Comparison of ENCODE assay signal across 21 cellular contexts in the genomic region with DNA sequence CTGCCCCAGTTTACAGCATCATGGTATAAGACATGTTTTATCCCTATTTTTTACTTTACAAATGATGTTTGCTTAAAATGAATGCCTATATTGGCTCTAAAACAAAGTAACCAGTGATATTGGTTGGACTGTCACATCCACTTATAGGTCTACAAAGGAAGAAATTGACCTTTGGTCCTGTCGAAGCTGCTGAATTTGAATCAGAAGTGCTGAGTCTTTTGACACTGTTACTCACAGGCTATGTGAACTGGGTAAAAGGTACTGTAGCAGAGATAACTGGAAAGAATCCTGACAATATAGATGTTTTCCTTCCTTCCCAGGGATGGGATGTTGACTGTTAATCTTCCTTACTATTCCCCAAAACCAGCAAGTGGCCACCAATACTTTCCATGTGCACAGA.
DNase-seq lines count a peak whose midpoint lies in the region; ATAC-seq, FAIRE-seq and TF ChIP-seq lines count a peak whose summit lies in the region.
"Had no signal": no experiment of that assay in that cellular context is flagged by ENCODE, and none has a peak within 500 bp of the region (broad histone marks: within the 10 kb centered on the region; RNA-seq: fewer than 3 reads in every experiment).

No MANE protein-coding gene starts in this region.

- H3K27ac Mint-ChIP-seq in immature natural killer cell: no peak overlapping the region
- H3K27ac Mint-ChIP-seq: B cell, CD14-positive monocyte had no signal

- peaks cover 0 to 5% (median 1%) of the 10 kb centered on the region in 3 donors for H3K27me3 Mint-ChIP-seq in immature natural killer cell (ENCODE audit: low read depth in 3 of 3)

- H3K9me3 Mint-ChIP-seq in immature natural killer cell: peaks cover 0 to 2% (median 0%) of the 10 kb centered on the region in 6 donors

- peak; percentile 34 for DNase-seq in DMS53 treated with DMSO at 0.1 percent for 48 hours (lab: John Stamatoyannopoulos, UW; ENCODE audit: unreplicated experiment)
- DNase-seq in PC-3: no peak
- DNase-seq in small intestine: peak; percentile 74
- no peak for DNase-seq in EL
- DNase-seq in immature natural killer cell: no peak
- DNase-seq: H7, MV-4-11, NCI-H187, NCI-H2227 treated with DMSO at 0.1 percent for 48 hours, NCI-H510A, NCI-H748 treated with DMSO at 0.1 percent for 48 hours, SIG-M5, SK-N-SH had no signal

- peaks cover 9% of the 10 kb centered on the region; the same call in 1 of the 2 replicates for H3K9me2 ChIP-seq in PC-3 (replicated peaks; ENCODE audit: low read length)
- H3K9me2 ChIP-seq: SK-N-SH had no signal

- POLR2A ChIA-PET in PC-3 (lab: Charles Lee; ENCODE audit: unreplicated experiment): interaction anchor here (0.6 kb wide), 1 partner anchor 41 kb away, joined by 3 read pairs; no protein-coding TSS in a partner anchor

- TF ChIP-seq CTCF in PC-3 (conservative IDR thresholded peaks at IDR 0.05; ENCODE audit: low read depth, low read length) (no peak), liver (IDR thresholded peaks at IDR 0.05; ENCODE audit: low read depth, low read length, missing input control) (no peak)

- no peak overlapping the region for H3K4me3 ChIP-seq in PC-3 (ENCODE audit: low read length)
- no peak overlapping the region for H3K4me3 ChIP-seq in liver (ENCODE audit: low read depth in 1 of 3, low read length in 3 of 3)
- H3K4me3 ChIP-seq in small intestine (ENCODE audit: low read depth in 1 of 2, low read length in 2 of 2): no peak overlapping the region

- no peak overlapping the region for H3K4me2 ChIP-seq in PC-3 (ENCODE audit: low read length)
- H3K4me2 ChIP-seq: SK-N-SH had no signal

- WGBS in liver: 25% methylated on average over 1 of the region's 1 CpG
- 15 to 54% (median 33%) methylated on average over 1 of the region's 1 CpG for WGBS in small intestine, 3 donors

- no TSS peak for BruUV-seq in PC-3 (replicated peaks; lab: Mats Ljungman, UMichigan)

- H3K4me1 ChIP-seq in PC-3 (ENCODE audit: insufficient read depth, low read length) (0 out of 2 replicates have a peak, but pooled peaks cover 12% of the 10 kb centered on the region), liver (ENCODE audit: control insufficient read depth in 4 of 4, insufficient read depth in 4 of 4, low read length in 3 of 4) (no peaks in the 10 kb centered on the region), small intestine (ENCODE audit: control insufficient read depth in 2 of 2, insufficient read depth in 1 of 2, low read depth in 1 of 2, low read length in 1 of 2) (no peaks in the 10 kb centered on the region)

- H3K4me1 Mint-ChIP-seq in immature natural killer cell: no peaks in the 10 kb centered on the region
- H3K4me1 Mint-ChIP-seq: B cell, IgD-negative memory B cell had no signal

- H3K9me3 ChIP-seq in PC-3 (ENCODE audit: low read length) (no peaks in the 10 kb centered on the region), liver (ENCODE audit: control insufficient read depth in 4 of 4, low read length in 3 of 4) (no peaks in the 10 kb centered on the region), small intestine (ENCODE audit: control insufficient read depth, low read depth) (no peaks in the 10 kb centered on the region)
- H3K9me3 ChIP-seq: SK-N-SH had no signal

- H3K36me3 ChIP-seq in PC-3 (ENCODE audit: low read depth, low read length) (no peaks in the 10 kb centered on the region), liver (ENCODE audit: control insufficient read depth in 4 of 4, insufficient read depth in 3 of 4, low read depth in 1 of 4, low read length in 3 of 4) (no peaks in the 10 kb centered on the region), small intestine (ENCODE audit: control insufficient read depth in 2 of 2, insufficient read depth in 2 of 2, low read length in 2 of 2) (no peaks in the 10 kb centered on the region)

- no peak for FAIRE-seq in small intestine (lab: Jason Lieb, UNC)
- FAIRE-seq: A204.1, HTR-8/SVneo had no signal

- no peaks in the 10 kb centered on the region for H3F3A ChIP-seq in PC-3 (ENCODE audit: low read length, unreplicated experiment)

- H3K27ac ChIP-seq in PC-3 (ENCODE audit: low read length) (no peak overlapping the region), liver (ENCODE audit: low read depth in 1 of 2, low read length in 2 of 2) (no peak overlapping the region), small intestine (ENCODE audit: low read depth in 1 of 2, low read length in 1 of 2) (no peak overlapping the region)

- H3K9ac ChIP-seq in PC-3 (ENCODE audit: low read length) (no peak overlapping the region), liver (ENCODE audit: low read depth in 1 of 2, low read length in 2 of 2) (no peak overlapping the region)
- H3K9ac ChIP-seq: SK-N-SH had no signal

- H3K27me3 ChIP-seq in PC-3 (ENCODE audit: low read length) (peaks cover 20% of the 10 kb centered on the region), liver (ENCODE audit: control insufficient read depth in 4 of 4, insufficient read depth in 4 of 4, low read length in 3 of 4) (no peaks in the 10 kb centered on the region), small intestine (ENCODE audit: control insufficient read depth in 2 of 2, insufficient read depth in 2 of 2, low read length in 2 of 2) (no peaks in the 10 kb centered on the region)

- CTCF ChIA-PET in PC-3 (lab: Charles Lee): no interaction called here

- no peak overlapping the region for H2AFZ ChIP-seq in PC-3 (ENCODE audit: low read length)

- no peak for TF ChIP-seq RAD21 in liver (IDR thresholded peaks at IDR 0.05)

- intact Hi-C loops in PC-3 (cut with micrococcal nuclease): loop anchor here (10.0 kb wide), 1 partner anchor 157 kb away; no protein-coding TSS in a partner anchor

- H4K20me1 ChIP-seq in PC-3 (ENCODE audit: low read length): no peaks in the 10 kb centered on the region

- ATAC-seq in PC-3: 0 out of 2 replicates have a peak, but pooled peaks have one; percentile 18
- no peak for ATAC-seq in HG02852 (IDR thresholded peaks at IDR 0.05; ENCODE audit: unreplicated experiment)
- ATAC-seq: Panc1 had no signal

- no peak overlapping the region for H3K4me3 Mint-ChIP-seq in immature natural killer cell
- H3K4me3 Mint-ChIP-seq: B cell, CD14-positive monocyte, IgD-negative memory B cell had no signal

- H3K36me3 Mint-ChIP-seq in immature natural killer cell: no peaks in the 10 kb centered on the region
- H3K36me3 Mint-ChIP-seq: CD14-positive monocyte, IgD-negative memory B cell had no signal

- no peaks in the 10 kb centered on the region for H3K79me2 ChIP-seq in PC-3 (ENCODE audit: low read length)

TF ChIP-seq in liver, 16 proteins besides CTCF, POLR2A, EP300 and RAD21 (continues in another document):
- TF ChIP-seq NR2F2 (IDR thresholded peaks at IDR 0.05): no peak
- TF ChIP-seq FOXA2 (IDR thresholded peaks at IDR 0.05): no peak
- no peak for TF ChIP-seq FOXA1 (IDR thresholded peaks at IDR 0.05)
- TF ChIP-seq, protein P1, sequence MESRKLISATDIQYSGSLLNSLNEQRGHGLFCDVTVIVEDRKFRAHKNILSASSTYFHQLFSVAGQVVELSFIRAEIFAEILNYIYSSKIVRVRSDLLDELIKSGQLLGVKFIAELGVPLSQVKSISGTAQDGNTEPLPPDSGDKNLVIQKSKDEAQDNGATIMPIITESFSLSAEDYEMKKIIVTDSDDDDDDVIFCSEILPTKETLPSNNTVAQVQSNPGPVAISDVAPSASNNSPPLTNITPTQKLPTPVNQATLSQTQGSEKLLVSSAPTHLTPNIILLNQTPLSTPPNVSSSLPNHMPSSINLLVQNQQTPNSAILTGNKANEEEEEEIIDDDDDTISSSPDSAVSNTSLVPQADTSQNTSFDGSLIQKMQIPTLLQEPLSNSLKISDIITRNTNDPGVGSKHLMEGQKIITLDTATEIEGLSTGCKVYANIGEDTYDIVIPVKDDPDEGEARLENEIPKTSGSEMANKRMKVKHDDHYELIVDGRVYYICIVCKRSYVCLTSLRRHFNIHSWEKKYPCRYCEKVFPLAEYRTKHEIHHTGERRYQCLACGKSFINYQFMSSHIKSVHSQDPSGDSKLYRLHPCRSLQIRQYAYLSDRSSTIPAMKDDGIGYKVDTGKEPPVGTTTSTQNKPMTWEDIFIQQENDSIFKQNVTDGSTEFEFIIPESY (IDR thresholded peaks at IDR 0.05): no peak
- TF ChIP-seq, protein P2, sequence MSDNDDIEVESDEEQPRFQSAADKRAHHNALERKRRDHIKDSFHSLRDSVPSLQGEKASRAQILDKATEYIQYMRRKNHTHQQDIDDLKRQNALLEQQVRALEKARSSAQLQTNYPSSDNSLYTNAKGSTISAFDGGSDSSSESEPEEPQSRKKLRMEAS (IDR thresholded peaks at IDR 0.05): no peak
- TF ChIP-seq HNF4G (IDR thresholded peaks at IDR 0.05): peak; percentile 55
- peak; percentile 71 to 76 for TF ChIP-seq HNF4A (conservative IDR thresholded peaks at IDR 0.05)
- peak; percentile 68 for TF ChIP-seq SP1 (IDR thresholded peaks at IDR 0.05)
- peak; percentile 17 to 55 for TF ChIP-seq RXRA (IDR thresholded peaks at IDR 0.05)
- no peak for TF ChIP-seq GABPA (IDR thresholded peaks at IDR 0.05 in 1 of 2, conservative IDR thresholded peaks at IDR 0.05 in 1 of 2)
- no peak for TF ChIP-seq TAF1 (conservative IDR thresholded peaks at IDR 0.05)
- TF ChIP-seq, protein P3, sequence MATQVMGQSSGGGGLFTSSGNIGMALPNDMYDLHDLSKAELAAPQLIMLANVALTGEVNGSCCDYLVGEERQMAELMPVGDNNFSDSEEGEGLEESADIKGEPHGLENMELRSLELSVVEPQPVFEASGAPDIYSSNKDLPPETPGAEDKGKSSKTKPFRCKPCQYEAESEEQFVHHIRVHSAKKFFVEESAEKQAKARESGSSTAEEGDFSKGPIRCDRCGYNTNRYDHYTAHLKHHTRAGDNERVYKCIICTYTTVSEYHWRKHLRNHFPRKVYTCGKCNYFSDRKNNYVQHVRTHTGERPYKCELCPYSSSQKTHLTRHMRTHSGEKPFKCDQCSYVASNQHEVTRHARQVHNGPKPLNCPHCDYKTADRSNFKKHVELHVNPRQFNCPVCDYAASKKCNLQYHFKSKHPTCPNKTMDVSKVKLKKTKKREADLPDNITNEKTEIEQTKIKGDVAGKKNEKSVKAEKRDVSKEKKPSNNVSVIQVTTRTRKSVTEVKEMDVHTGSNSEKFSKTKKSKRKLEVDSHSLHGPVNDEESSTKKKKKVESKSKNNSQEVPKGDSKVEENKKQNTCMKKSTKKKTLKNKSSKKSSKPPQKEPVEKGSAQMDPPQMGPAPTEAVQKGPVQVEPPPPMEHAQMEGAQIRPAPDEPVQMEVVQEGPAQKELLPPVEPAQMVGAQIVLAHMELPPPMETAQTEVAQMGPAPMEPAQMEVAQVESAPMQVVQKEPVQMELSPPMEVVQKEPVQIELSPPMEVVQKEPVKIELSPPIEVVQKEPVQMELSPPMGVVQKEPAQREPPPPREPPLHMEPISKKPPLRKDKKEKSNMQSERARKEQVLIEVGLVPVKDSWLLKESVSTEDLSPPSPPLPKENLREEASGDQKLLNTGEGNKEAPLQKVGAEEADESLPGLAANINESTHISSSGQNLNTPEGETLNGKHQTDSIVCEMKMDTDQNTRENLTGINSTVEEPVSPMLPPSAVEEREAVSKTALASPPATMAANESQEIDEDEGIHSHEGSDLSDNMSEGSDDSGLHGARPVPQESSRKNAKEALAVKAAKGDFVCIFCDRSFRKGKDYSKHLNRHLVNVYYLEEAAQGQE (IDR thresholded peaks at IDR 0.05): no peak
- no peak for TF ChIP-seq JUND (IDR thresholded peaks at IDR 0.05)
- peak; percentile 43 for TF ChIP-seq YY1 (IDR thresholded peaks at IDR 0.05)

Comparison
In these comparisons a context has a peak if more than half of its experiments do, and no peak if none do; other contexts are left out.
1. DNase-seq: peak in DMS53 treated with DMSO at 0.1 percent for 48 hours (single experiment) and small intestine (single experiment); none in PC-3 (single experiment), EL (single experiment) and immature natural killer cell (0 of 3).